26 cellular contexts compared by ENCODE assay signal in genomic region chr2:60386436-60386835, GRCh38.
"Had no signal": no experiment of that assay in that cellular context is flagged by ENCODE, and none has a peak within 500 bp of the region (broad histone marks: within the 10 kb centered on the region; RNA-seq: fewer than 3 reads in every experiment).

No MANE protein-coding gene starts in this region.

- H3K4me3 ChIP-seq: colonic mucosa, gastroesophageal sphincter, psoas muscle, sigmoid colon, smooth muscle cell, upper lobe of right lung had no signal

- H3K4me1 ChIP-seq: colonic mucosa, gastroesophageal sphincter, parathyroid adenoma, psoas muscle, upper lobe of right lung had no signal

- H3K36me3 ChIP-seq: colonic mucosa, gastroesophageal sphincter, sigmoid colon, upper lobe of right lung had no signal

- H3K9ac ChIP-seq: parathyroid adenoma had no signal

- H3K27me3 Mint-ChIP-seq: activated CD8-positive, alpha-beta memory T cell treated with anti-CD3 and anti-CD28 coated beads, Interleukin-2, amount 10 ng/mL, durations not matched to agents 7 days and 5 days; activated naive CD8-positive, alpha-beta T cell treated with anti-CD3 and anti-CD28 coated beads, Interleukin-2, amount 50 U/mL, for 24 hours; stimulated activated memory B cell treated with anti-CD40 and anti-IgM and Interleukin-4, amounts not matched to agents 10 μg/mL and 1 μg/mL and 100 μg/mL, for 72 hours had no signal

- H3K4me2 ChIP-seq: smooth muscle cell had no signal

- H3K79me2 ChIP-seq: parathyroid adenoma had no signal

- H3K9me3 Mint-ChIP-seq: activated naive CD4-positive, alpha-beta T cell treated with anti-CD3 and anti-CD28 coated beads, Interleukin-2, amount 50 U/mL, for 24 hours; activated naive CD8-positive, alpha-beta T cell treated with anti-CD3 and anti-CD28 coated beads, Interleukin-2, amount 50 U/mL, for 24 hours; activated T-helper 2 cell treated with anti-CD3 and anti-CD28 coated beads, Interferon-gamma antibody, Interleukin-2, Interleukin-4, amounts not matched to agents 10 μg/mL and 5 μg/mL and 100 μg/mL, durations not matched to agents 14 hours and 24 hours and 36 hours; naive thymus-derived CD4-positive, alpha-beta T cell; stimulated activated naive CD8-positive, alpha-beta T cell treated with anti-CD3 and anti-CD28 coated beads, Interleukin-15, amount 100 ng/mL, for 72 hours had no signal

- H3K9me3 ChIP-seq: colonic mucosa, gastroesophageal sphincter, psoas muscle, sigmoid colon, upper lobe of right lung had no signal

- H3K27ac ChIP-seq: colonic mucosa, gastroesophageal sphincter, parathyroid adenoma, psoas muscle, sigmoid colon, upper lobe of right lung had no signal

- ATAC-seq: activated CD8-positive, alpha-beta memory T cell treated with anti-CD3 and anti-CD28 coated beads, Interleukin-2, amount 10 ng/mL, durations not matched to agents 7 days and 5 days; activated CD8-positive, alpha-beta T cell treated with anti-CD3 and anti-CD28 coated beads, Interleukin-2, amount 10 ng/mL, durations not matched to agents 7 days and 5 days; activated naive CD8-positive, alpha-beta T cell treated with anti-CD3 and anti-CD28 coated beads, Interleukin-2, amount 50 U/mL, for 24 hours; gastroesophageal sphincter; psoas muscle; T-helper 17 cell had no signal

- H3K4me1 Mint-ChIP-seq: activated CD8-positive, alpha-beta memory T cell treated with anti-CD3 and anti-CD28 coated beads, Interleukin-2, amount 10 ng/mL, durations not matched to agents 7 days and 5 days; activated naive CD4-positive, alpha-beta T cell treated with anti-CD3 and anti-CD28 coated beads, Interleukin-2, amount 50 U/mL, for 24 hours; stimulated activated naive CD8-positive, alpha-beta T cell treated with anti-CD3 and anti-CD28 coated beads, Interleukin-15, amount 100 ng/mL, for 72 hours; T-helper 17 cell had no signal

- H2AFZ ChIP-seq: parathyroid adenoma had no signal

- H3K4me3 Mint-ChIP-seq: activated CD8-positive, alpha-beta memory T cell treated with anti-CD3 and anti-CD28 coated beads, Interleukin-2, amount 10 ng/mL, durations not matched to agents 7 days and 5 days; activated CD8-positive, alpha-beta T cell treated with anti-CD3 and anti-CD28 coated beads, Interleukin-2, amount 10 ng/mL, durations not matched to agents 7 days and 5 days; activated naive CD4-positive, alpha-beta T cell treated with anti-CD3 and anti-CD28 coated beads, Interleukin-2, amount 50 U/mL, for 24 hours; activated naive CD8-positive, alpha-beta T cell treated with anti-CD3 and anti-CD28 coated beads, Interleukin-2, amount 50 U/mL, for 24 hours; naive thymus-derived CD4-positive, alpha-beta T cell; stimulated activated memory B cell treated with anti-CD40 and anti-IgM and Interleukin-4, amounts not matched to agents 10 μg/mL and 1 μg/mL and 100 μg/mL, for 72 hours; stimulated activated naive CD8-positive, alpha-beta T cell treated with anti-CD3 and anti-CD28 coated beads, Interleukin-15, amount 100 ng/mL, for 72 hours; T-helper 17 cell had no signal

- DNase-seq: activated CD4-positive, alpha-beta T cell treated with anti-CD3 and anti-CD28 coated beads, Interleukin-2, amount 50 U/mL, for 1 hour; activated CD8-positive, alpha-beta memory T cell treated with anti-CD3 and anti-CD28 coated beads, Interleukin-2, amount 10 ng/mL, durations not matched to agents 7 days and 5 days; activated CD8-positive, alpha-beta T cell treated with anti-CD3 and anti-CD28 coated beads, Interleukin-2, amount 10 ng/mL, durations not matched to agents 7 days and 5 days; activated naive CD8-positive, alpha-beta T cell treated with anti-CD3 and anti-CD28 coated beads, Interleukin-2, amount 50 U/mL, for 24 hours; activated T-cell treated with anti-CD3 and anti-CD28 coated beads, Interleukin-2, amount 50 U/mL, for 48 hours; colonic mucosa; effector memory CD4-positive, alpha-beta T cell; head of caudate nucleus; midbrain; naive thymus-derived CD4-positive, alpha-beta T cell; nucleus accumbens; psoas muscle; sigmoid colon; stimulated activated CD4-positive, alpha-beta T cell treated with anti-CD3 and anti-CD28 coated beads, Interleukin-1b, Interleukin-23, amount 100 ng/mL, for 48 hours; stimulated activated CD4-positive, alpha-beta T cell treated with anti-CD3 and anti-CD28 coated beads, Interleukin-4, amount 100 ng/mL, for 4 hours; stimulated activated CD8-positive, alpha-beta memory T cell treated with anti-CD3 and anti-CD28 coated beads, Interleukin-4, amount 100 ng/mL, for 48 hours; stimulated activated naive CD8-positive, alpha-beta T cell treated with anti-CD3 and anti-CD28 coated beads, Interleukin-15, amount 100 ng/mL, for 72 hours; substantia nigra; T-helper 17 cell; upper lobe of right lung had no signal

- H3K27me3 ChIP-seq: colonic mucosa, gastroesophageal sphincter, sigmoid colon, upper lobe of right lung had no signal

- H3K27ac Mint-ChIP-seq: activated CD8-positive, alpha-beta memory T cell treated with anti-CD3 and anti-CD28 coated beads, Interleukin-2, amount 10 ng/mL, durations not matched to agents 7 days and 5 days; activated CD8-positive, alpha-beta T cell treated with anti-CD3 and anti-CD28 coated beads, Interleukin-2, amount 10 ng/mL, durations not matched to agents 7 days and 5 days; activated naive CD4-positive, alpha-beta T cell treated with anti-CD3 and anti-CD28 coated beads, Interleukin-2, amount 50 U/mL, for 24 hours; activated naive CD8-positive, alpha-beta T cell treated with anti-CD3 and anti-CD28 coated beads, Interleukin-2, amount 50 U/mL, for 24 hours; activated T-helper 2 cell treated with anti-CD3 and anti-CD28 coated beads, Interferon-gamma antibody, Interleukin-2, Interleukin-4, amounts not matched to agents 10 μg/mL and 5 μg/mL and 100 μg/mL, durations not matched to agents 14 hours and 24 hours and 36 hours; naive thymus-derived CD4-positive, alpha-beta T cell; stimulated activated memory B cell treated with anti-CD40 and anti-IgM and Interleukin-4, amounts not matched to agents 10 μg/mL and 1 μg/mL and 100 μg/mL, for 72 hours; T-helper 17 cell had no signal
